10 cellular contexts compared by ENCODE assay signal in genomic region chr4:24856586-24856985, GRCh38. TPM values are rescaled to one million over a fixed set of nuclear protein-coding genes. Genes with fewer than 3 reads are reported as not detected.
DNase-seq lines count a peak whose midpoint lies in the region; ATAC-seq and TF ChIP-seq lines count a peak whose summit lies in the region.
"Had no signal": no experiment of that assay in that cellular context is flagged by ENCODE, and none has a peak within 500 bp of the region (broad histone marks: within the 10 kb centered on the region; RNA-seq: fewer than 3 reads in every experiment).

No MANE protein-coding gene starts in this region.

- POLR2A ChIA-PET in MCF 10A (lab: Yijun Ruan, JAX): no interaction called here

- H3K27ac Mint-ChIP-seq in brain (peak overlapping the region in 3 of 5 experiments; percentile 80 to 93 (median 91)), MCF 10A (ENCODE audit: low read depth, unreplicated experiment) (no peak overlapping the region)
- H3K27ac Mint-ChIP-seq: naive B cell had no signal

- TF ChIP-seq CTCF in brain (conservative IDR thresholded peaks at IDR 0.05) (no peak), MCF 10A (IDR thresholded peaks at IDR 0.05; ENCODE audit: unreplicated experiment) (no peak)

- peaks cover 18% of the 10 kb centered on the region for H3K36me3 Mint-ChIP-seq in brain
- no peaks in the 10 kb centered on the region for H3K36me3 Mint-ChIP-seq in MCF 10A (ENCODE audit: insufficient read depth, unreplicated experiment)
- H3K36me3 Mint-ChIP-seq: naive B cell had no signal

- H3K9me3 Mint-ChIP-seq in brain (peaks cover 3 to 18% (median 14%) of the 10 kb centered on the region in 5 experiments), MCF 10A (ENCODE audit: unreplicated experiment) (peaks cover 16% of the 10 kb centered on the region)

- H3K4me1 Mint-ChIP-seq in brain (peaks cover 41% of the 10 kb centered on the region), MCF 10A (ENCODE audit: insufficient read depth, unreplicated experiment) (peaks cover 14% of the 10 kb centered on the region)
- H3K4me1 Mint-ChIP-seq: naive B cell had no signal

- H3K27me3 Mint-ChIP-seq in brain (no peaks in the 10 kb centered on the region), MCF 10A (ENCODE audit: insufficient read depth, unreplicated experiment) (no peaks in the 10 kb centered on the region)

- ATAC-seq in GM19467 (IDR thresholded peaks at IDR 0.05; ENCODE audit: unreplicated experiment) (peak; percentile 92), HG03280 (IDR thresholded peaks at IDR 0.05; ENCODE audit: unreplicated experiment) (peak; percentile 93)

- no TSS peak for BruUV-seq in MCF 10A (replicated peaks; lab: Mats Ljungman, UMichigan)

- intact Hi-C loops in MCF 10A (cut with micrococcal nuclease): no loop called here

- CTCF ChIA-PET in MCF 10A (lab: Yijun Ruan, JAX): no interaction called here

- H3K4me3 Mint-ChIP-seq in brain: no peak overlapping the region
- no peak overlapping the region for H3K4me3 Mint-ChIP-seq in MCF 10A (ENCODE audit: unreplicated experiment)
- H3K4me3 Mint-ChIP-seq: naive B cell had no signal

- DNase-seq in AG20443 (ENCODE audit: low spot score): peak; percentile 32
- DNase-seq in MCF 10A (ENCODE audit: unreplicated experiment): no peak
- no peak for DNase-seq in NCI-H1105 (lab: John Stamatoyannopoulos, UW)
- DNase-seq in stimulated activated CD4-positive, alpha-beta T cell treated with anti-CD3 and anti-CD28 coated beads, Interleukin-4, amount 100 ng/mL, for 1 hour: no peak
- no peak for DNase-seq in NCI-H526 (lab: John Stamatoyannopoulos, UW)
- DNase-seq: naive B cell, OCI-M1 had no signal

RNA-seq across cellular contexts. Expression of gene CCDC149, which starts 56.3 kb away (rescaled TPM):
- polyA plus RNA-seq in brain (ENCODE audit: insufficient read depth, low read depth, low replicate concordance): 9.2 TPM
- 12.7 and 15.4 TPM in 2 replicates for total RNA-seq in MCF 10A (2022)
